In the genomic region with DNA sequence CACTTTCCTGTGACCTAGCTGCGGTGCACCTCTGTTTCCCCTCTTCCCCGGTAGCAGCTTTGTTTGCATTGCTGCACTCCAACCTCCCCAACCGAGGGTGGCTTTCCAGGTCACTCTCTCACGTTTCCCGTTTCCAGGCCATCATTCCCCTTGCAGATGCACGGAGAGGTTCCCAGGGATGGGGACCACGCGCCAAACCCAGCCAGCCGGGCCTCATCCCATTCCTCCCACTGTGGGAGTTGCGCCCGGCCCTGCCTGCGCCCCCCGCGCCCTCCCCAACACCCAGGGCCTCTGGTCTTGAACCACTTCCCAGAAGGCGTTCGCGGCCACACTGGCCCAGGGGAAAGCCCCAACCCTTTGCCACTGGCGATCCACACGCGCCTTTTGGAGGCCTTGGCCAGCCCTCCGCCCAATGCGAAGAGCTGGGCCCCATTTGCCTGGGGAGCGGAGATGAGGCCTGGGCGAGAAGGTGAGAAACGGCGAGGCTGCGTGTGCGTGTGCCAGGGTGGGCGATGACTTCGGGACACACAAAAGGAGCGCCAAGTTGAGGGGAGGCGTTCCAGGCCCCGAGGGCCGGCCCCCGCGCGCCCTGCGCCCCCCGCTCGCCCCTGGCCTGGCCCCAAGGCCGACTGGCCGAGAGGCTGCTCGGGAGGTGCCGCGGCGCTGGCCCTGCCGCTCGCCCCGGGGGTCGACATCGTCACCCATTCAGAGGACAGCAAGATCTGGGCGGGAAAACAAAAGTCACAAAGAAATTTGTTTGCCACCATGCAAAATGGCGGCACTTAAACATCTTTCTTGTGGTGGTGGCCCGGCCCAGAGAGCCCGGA, we compare ENCODE assay signal across 1 cellular context.
TF ChIP-seq lines count a peak whose summit lies in the region.

No MANE protein-coding gene starts in this region.

TF ChIP-seq in IMR-90, 13 proteins besides CTCF, POLR2A, EP300 and RAD21 (continued from another document):
- TF ChIP-seq, protein P1, sequence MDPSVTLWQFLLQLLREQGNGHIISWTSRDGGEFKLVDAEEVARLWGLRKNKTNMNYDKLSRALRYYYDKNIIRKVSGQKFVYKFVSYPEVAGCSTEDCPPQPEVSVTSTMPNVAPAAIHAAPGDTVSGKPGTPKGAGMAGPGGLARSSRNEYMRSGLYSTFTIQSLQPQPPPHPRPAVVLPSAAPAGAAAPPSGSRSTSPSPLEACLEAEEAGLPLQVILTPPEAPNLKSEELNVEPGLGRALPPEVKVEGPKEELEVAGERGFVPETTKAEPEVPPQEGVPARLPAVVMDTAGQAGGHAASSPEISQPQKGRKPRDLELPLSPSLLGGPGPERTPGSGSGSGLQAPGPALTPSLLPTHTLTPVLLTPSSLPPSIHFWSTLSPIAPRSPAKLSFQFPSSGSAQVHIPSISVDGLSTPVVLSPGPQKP (IDR thresholded peaks at IDR 0.05; ENCODE audit: borderline replicate concordance, low read depth, low read length): no peak
